Comparison of ENCODE assay signal across 24 cellular contexts in the genomic region with DNA sequence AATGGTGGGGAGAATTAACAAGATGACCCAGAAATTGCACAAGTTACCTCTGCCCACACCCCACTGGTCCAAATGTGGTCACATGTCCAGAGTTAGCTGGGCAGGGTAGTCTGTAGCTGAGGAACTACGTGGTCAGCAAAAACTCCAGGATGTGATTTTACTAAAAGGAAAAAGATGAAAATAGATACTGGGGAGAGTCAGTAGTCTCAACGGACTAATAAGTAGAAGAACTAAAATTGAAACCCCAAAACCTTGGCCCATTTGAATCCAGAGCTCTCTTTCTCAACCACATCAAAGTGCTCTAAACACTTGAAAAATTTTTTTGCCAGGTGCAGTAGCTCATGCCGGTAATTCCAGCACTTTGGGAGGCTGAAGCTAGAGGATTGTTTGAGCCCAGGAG.
"Had no signal": no experiment of that assay in that cellular context is flagged by ENCODE, and none has a peak within 500 bp of the region (broad histone marks: within the 10 kb centered on the region; RNA-seq: fewer than 3 reads in every experiment).

No MANE protein-coding gene starts in this region.

- FAIRE-seq: kidney, TTC549 had no signal

- H3K4me3 ChIP-seq: body of pancreas, heart right ventricle, lower lobe of right lung, sigmoid colon, smooth muscle cell, testis, uterus had no signal

- H3K4me2 ChIP-seq: smooth muscle cell had no signal

- H3K27ac ChIP-seq: body of pancreas, epithelial cell of prostate, heart right ventricle, lower lobe of right lung, sigmoid colon, testis, uterus, WERI-Rb-1 had no signal

- H3K9me3 ChIP-seq: body of pancreas, heart right ventricle, lower lobe of right lung, sigmoid colon, testis, uterus had no signal

- DNase-seq: activated CD4-positive, alpha-beta T cell treated with anti-CD3 and anti-CD28 coated beads, Interleukin-2, amount 50 U/mL, for 4 hours; activated CD8-positive, alpha-beta memory T cell treated with anti-CD3 and anti-CD28 coated beads for 24 hours; activated CD8-positive, alpha-beta memory T cell treated with anti-CD3 and anti-CD28 coated beads, Interleukin-2, amount 50 U/mL, for 4 hours; activated naive CD4-positive, alpha-beta T cell treated with Interleukin-2 at 50 U/mL for 16 hours; activated naive CD8-positive, alpha-beta T cell treated with anti-CD3 and anti-CD28 coated beads, Interleukin-2, amount 50 U/mL, for 24 hours; activated T-cell treated with anti-CD3 and anti-CD28 coated beads, Interleukin-2, amount 50 U/mL, for 4 hours; body of pancreas; heart right ventricle; kidney; lower lobe of right lung; mesendoderm; naive B cell; nucleus accumbens; posterior cingulate gyrus; sigmoid colon; stimulated activated CD4-positive, alpha-beta T cell treated with anti-CD3 and anti-CD28 coated beads, Interleukin-15, amount 100 ng/mL, for 24 hours; stimulated activated naive B cell treated with anti-CD40 and anti-IgM and Interleukin-4, amounts not matched to agents 10 μg/mL and 1 μg/mL and 100 μg/mL, for 72 hours; testis; uterus; WERI-Rb-1 had no signal

- ATAC-seq: activated naive CD8-positive, alpha-beta T cell treated with anti-CD3 and anti-CD28 coated beads, Interleukin-2, amount 50 U/mL, for 24 hours; activated T-cell treated with anti-CD3 and anti-CD28 coated beads, Interleukin-2, amount 50 U/mL, for 4 hours; body of pancreas; heart right ventricle; left lobe of liver; lower lobe of right lung; stimulated activated naive B cell treated with anti-CD40 and anti-IgM and Interleukin-4, amounts not matched to agents 10 μg/mL and 1 μg/mL and 100 μg/mL, for 72 hours had no signal

- H3K36me3 ChIP-seq: heart right ventricle, lower lobe of right lung, sigmoid colon, uterus, WERI-Rb-1 had no signal

- H3K4me1 ChIP-seq: body of pancreas, heart right ventricle, lower lobe of right lung, sigmoid colon, testis, uterus had no signal

- H3K27me3 ChIP-seq: body of pancreas, heart right ventricle, sigmoid colon, testis, uterus had no signal
